ENCODE assay signal across 1 cellular context in the genomic region with DNA sequence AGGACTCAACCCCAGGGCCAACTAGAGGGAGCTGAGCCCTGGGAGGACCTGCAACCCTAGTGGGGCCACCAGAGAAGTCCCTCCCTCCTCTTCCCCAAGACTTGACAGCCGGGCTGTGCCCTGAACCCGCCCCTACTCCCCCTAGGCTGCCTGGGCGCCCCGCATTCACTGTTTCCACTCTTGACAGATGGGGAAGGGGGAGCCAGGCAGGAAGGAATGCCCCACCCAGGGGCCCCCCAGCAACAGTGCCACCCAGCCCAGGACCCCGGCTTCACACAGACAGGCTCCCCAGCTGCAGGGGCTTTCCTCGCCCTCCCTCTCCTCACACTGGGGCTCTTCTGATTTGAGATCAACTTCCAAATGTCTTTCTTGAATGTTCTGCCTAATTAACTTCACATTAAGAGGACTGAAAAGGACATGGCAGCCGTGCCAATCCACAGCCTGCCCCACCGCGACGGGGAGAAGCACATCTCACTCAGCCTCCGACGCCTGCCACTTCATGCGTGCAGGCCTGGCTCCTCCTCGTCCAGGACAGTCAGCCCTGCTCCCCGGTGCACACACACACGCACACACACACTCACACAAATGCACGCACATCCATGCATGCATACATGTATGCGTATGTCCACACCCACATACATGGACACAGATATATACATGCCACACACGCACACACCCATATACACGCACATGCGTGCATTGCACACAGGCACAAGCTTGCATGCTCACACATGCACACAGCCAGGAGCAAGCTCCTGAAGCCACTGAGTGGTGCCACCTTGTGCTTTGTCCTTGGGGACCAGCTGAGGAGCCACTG.
TF ChIP-seq lines count a peak whose summit lies in the region.

No MANE protein-coding gene starts in this region.

TF ChIP-seq in HEK293, 187 proteins besides CTCF, POLR2A, EP300 and RAD21 (continued from another document):
- TF ChIP-seq, protein P1, sequence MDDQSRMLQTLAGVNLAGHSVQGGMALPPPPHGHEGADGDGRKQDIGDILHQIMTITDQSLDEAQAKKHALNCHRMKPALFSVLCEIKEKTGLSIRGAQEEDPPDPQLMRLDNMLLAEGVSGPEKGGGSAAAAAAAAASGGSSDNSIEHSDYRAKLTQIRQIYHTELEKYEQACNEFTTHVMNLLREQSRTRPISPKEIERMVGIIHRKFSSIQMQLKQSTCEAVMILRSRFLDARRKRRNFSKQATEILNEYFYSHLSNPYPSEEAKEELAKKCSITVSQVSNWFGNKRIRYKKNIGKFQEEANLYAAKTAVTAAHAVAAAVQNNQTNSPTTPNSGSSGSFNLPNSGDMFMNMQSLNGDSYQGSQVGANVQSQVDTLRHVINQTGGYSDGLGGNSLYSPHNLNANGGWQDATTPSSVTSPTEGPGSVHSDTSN (CRISPR knock-in tag; IDR thresholded peaks at IDR 0.05) = no peak
- no peak for TF ChIP-seq ZNF274 (IDR thresholded peaks at IDR 0.05; ENCODE audit: low read length)
- no peak for TF ChIP-seq ZNF274 (tag by site-specific recombination; IDR thresholded peaks at IDR 0.05; ENCODE audit: borderline replicate concordance)
- TF ChIP-seq, protein P2, sequence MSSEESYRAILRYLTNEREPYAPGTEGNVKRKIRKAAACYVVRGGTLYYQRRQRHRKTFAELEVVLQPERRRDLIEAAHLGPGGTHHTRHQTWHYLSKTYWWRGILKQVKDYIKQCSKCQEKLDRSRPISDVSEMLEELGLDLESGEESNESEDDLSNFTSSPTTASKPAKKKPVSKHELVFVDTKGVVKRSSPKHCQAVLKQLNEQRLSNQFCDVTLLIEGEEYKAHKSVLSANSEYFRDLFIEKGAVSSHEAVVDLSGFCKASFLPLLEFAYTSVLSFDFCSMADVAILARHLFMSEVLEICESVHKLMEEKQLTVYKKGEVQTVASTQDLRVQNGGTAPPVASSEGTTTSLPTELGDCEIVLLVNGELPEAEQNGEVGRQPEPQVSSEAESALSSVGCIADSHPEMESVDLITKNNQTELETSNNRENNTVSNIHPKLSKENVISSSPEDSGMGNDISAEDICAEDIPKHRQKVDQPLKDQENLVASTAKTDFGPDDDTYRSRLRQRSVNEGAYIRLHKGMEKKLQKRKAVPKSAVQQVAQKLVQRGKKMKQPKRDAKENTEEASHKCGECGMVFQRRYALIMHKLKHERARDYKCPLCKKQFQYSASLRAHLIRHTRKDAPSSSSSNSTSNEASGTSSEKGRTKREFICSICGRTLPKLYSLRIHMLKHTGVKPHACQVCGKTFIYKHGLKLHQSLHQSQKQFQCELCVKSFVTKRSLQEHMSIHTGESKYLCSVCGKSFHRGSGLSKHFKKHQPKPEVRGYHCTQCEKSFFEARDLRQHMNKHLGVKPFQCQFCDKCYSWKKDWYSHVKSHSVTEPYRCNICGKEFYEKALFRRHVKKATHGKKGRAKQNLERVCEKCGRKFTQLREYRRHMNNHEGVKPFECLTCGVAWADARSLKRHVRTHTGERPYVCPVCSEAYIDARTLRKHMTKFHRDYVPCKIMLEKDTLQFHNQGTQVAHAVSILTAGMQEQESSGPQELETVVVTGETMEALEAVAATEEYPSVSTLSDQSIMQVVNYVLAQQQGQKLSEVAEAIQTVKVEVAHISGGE (tag by site-specific recombination; conservative IDR thresholded peaks at IDR 0.05; ENCODE audit: low read depth) = no peak
